ENCODE assay signal across 29 cellular contexts in the genomic region with DNA sequence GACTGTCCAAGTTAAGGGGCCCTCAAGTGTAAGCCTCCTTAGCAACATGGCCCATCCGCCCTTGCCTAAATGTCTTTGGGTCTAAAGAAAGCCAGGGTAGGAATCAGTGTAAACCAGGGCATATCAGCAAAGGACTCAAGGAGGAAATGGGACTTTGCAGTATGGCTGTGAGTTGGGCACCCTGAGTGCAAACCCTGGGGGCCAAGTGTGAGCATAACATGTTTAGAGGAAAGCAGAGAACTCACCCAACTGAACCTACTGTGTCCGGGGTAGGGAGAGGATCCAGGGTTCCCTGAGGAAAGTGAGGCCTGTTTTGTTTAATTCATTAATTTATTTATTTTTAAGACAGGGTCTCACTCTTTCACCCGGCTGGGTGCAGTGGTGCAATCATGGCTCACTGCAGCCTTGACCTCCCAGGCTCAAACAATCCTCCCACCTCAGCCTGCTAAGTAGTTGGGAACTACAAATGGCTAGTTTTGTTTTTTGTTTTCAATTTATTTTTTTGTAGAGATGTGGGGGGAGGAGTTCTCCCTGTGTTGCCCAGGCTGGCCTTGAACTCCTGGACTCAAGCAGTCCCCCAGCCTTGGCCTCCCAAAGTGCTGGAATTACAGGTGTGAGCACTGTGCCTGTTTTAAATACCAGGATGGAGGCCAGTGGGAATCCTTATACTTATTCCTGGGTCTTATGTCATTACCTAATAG.
"Had no signal": no experiment of that assay in that cellular context is flagged by ENCODE, and none has a peak within 500 bp of the region (broad histone marks: within the 10 kb centered on the region; RNA-seq: fewer than 3 reads in every experiment).

No MANE protein-coding gene starts in this region.

- H3K27me3 Mint-ChIP-seq: naive B cell; progenitor cell of endocrine pancreas; stimulated activated naive B cell treated with anti-CD40 and anti-IgM and Interleukin-4, amounts not matched to agents 10 μg/mL and 1 μg/mL and 100 μg/mL, for 72 hours had no signal

- ATAC-seq: left colon; left lung; lower lobe of right lung; natural killer cell; sciatic nerve; stimulated activated naive B cell treated with anti-CD40 and anti-IgM and Interleukin-4, amounts not matched to agents 10 μg/mL and 1 μg/mL and 100 μg/mL, for 72 hours; stimulated activated naive CD8-positive, alpha-beta T cell treated with anti-CD3 and anti-CD28 coated beads, Interleukin-15, Interleukin-2, amounts not matched to agents 100 U/mL and 50 U/mL, for 24 hours had no signal

- H3K27ac Mint-ChIP-seq: immature natural killer cell; mesothelial cell of epicardium; natural killer cell; progenitor cell of endocrine pancreas; stimulated activated naive B cell treated with anti-CD40 and anti-IgM and Interleukin-4, amounts not matched to agents 10 μg/mL and 1 μg/mL and 100 μg/mL, for 72 hours had no signal

- H3K4me3 ChIP-seq: left lung, lower lobe of right lung, ovary, right atrium auricular region, skin epidermis, stomach, testis, thyroid gland, transverse colon, upper lobe of left lung, vagina had no signal

- DNase-seq: hypothalamus; immature natural killer cell; kidney; left colon; left lung; lower lobe of right lung; mammary epithelial cell; mesenchymal stem cell; naive B cell; natural killer cell; ovary; stimulated activated CD4-positive, alpha-beta T cell treated with anti-CD3 and anti-CD28 coated beads, Interleukin-12 subunit alpha, Interleukin-12 subunit beta, amount 100 ng/mL, for 4 hours; stimulated activated CD4-positive, alpha-beta T cell treated with anti-CD3 and anti-CD28 coated beads, Interleukin-15, amount 100 ng/mL, for 24 hours; stimulated activated CD4-positive, alpha-beta T cell treated with anti-CD3 and anti-CD28 coated beads, Interleukin-2, amount 100 ng/mL, for 24 hours; stimulated activated CD4-positive, alpha-beta T cell treated with anti-CD3 and anti-CD28 coated beads, Interleukin-4, amount 100 ng/mL, for 1 hour; stimulated activated naive B cell treated with anti-CD40 and anti-IgM and Interleukin-4, amounts not matched to agents 10 μg/mL and 1 μg/mL and 100 μg/mL, for 72 hours; stimulated activated naive CD8-positive, alpha-beta T cell treated with anti-CD3 and anti-CD28 coated beads, Interleukin-15, Interleukin-2, amounts not matched to agents 100 U/mL and 50 U/mL, for 24 hours; stomach; testis; thyroid gland; transverse colon; upper lobe of left lung had no signal

- H3K36me3 ChIP-seq: left lung, lower lobe of right lung, ovary, right atrium auricular region, stomach, thyroid gland, transverse colon, upper lobe of left lung, vagina had no signal

- H3K4me3 Mint-ChIP-seq: immature natural killer cell; mesothelial cell of epicardium; natural killer cell; stimulated activated naive B cell treated with anti-CD40 and anti-IgM and Interleukin-4, amounts not matched to agents 10 μg/mL and 1 μg/mL and 100 μg/mL, for 72 hours had no signal

- H3K4me1 Mint-ChIP-seq: immature natural killer cell, natural killer cell had no signal

- H3K9me3 Mint-ChIP-seq: immature natural killer cell; mesothelial cell of epicardium; naive B cell; natural killer cell; stimulated activated naive B cell treated with anti-CD40 and anti-IgM and Interleukin-4, amounts not matched to agents 10 μg/mL and 1 μg/mL and 100 μg/mL, for 72 hours had no signal

- H3K27me3 ChIP-seq: left lung, ovary, right atrium auricular region, stomach, testis, thyroid gland, transverse colon, upper lobe of left lung, vagina had no signal

- H3K9me3 ChIP-seq: left lung, lower lobe of right lung, ovary, right atrium auricular region, stomach, testis, thyroid gland, transverse colon, upper lobe of left lung, vagina had no signal

- H3K36me3 Mint-ChIP-seq: mesothelial cell of epicardium, natural killer cell had no signal

- H3K4me1 ChIP-seq: left lung, lower lobe of right lung, right atrium auricular region, stomach, testis, transverse colon, upper lobe of left lung had no signal

- H3K27ac ChIP-seq: left lung, lower lobe of right lung, ovary, right atrium auricular region, skin epidermis, stomach, testis, thyroid gland, transverse colon, upper lobe of left lung, vagina had no signal

- FAIRE-seq: islet of Langerhans, kidney had no signal
